Comparison of ENCODE assay signal across 1 cellular context in the genomic region with DNA sequence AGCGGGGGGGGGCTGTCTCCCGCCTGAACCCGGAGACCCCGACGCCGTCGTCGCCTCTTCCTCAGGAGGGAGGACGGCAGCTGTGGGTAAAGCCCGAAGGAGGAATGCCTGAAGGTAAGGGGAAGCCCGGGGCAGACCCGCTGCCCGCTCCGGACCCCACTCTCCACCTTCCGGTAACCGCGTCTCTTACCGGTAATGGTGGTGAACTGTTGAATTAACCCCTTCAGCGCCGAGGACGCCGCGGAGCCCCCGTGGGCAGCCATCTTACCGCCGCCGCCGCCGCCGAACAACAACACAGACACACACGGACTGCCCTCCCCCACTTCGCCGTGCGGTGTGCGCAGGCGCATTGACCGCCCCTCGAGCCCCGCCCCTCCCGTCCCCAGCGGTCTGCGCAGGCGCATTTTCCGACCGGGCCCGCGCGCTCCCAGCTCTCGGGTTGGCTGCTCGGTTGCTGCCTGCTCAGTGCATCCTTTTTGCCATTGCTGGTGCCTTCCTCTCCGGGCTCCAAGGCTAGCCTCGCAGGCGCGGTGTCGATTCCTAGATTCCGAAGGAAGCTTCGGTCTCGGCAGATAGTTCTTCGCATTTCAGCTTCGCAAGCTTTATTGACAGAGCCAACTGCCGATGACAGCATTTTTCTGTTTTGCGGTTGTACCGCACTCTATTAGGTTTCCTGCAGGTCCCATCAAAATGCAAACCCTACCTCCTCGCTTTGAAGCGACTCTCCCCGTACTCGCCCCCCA.
TF ChIP-seq lines count a peak whose summit lies in the region.

A gene with protein sequence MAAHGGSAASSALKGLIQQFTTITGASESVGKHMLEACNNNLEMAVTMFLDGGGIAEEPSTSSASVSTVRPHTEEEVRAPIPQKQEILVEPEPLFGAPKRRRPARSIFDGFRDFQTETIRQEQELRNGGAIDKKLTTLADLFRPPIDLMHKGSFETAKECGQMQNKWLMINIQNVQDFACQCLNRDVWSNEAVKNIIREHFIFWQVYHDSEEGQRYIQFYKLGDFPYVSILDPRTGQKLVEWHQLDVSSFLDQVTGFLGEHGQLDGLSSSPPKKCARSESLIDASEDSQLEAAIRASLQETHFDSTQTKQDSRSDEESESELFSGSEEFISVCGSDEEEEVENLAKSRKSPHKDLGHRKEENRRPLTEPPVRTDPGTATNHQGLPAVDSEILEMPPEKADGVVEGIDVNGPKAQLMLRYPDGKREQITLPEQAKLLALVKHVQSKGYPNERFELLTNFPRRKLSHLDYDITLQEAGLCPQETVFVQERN (minus strand): TSS at position 291 of the 743 bp plus-strand sequence. CDS start 28 bp downstream, at position 263.

TF ChIP-seq in K562, 482 proteins besides CTCF, POLR2A, EP300 and RAD21 (continued from another document and continues in another):
- TF ChIP-seq ZBTB1 (CRISPR knock-in tag; IDR thresholded peaks at IDR 0.05; ENCODE audit: borderline replicate concordance, low read depth) (no peak), NELFE (IDR thresholded peaks at IDR 0.05; ENCODE audit: insufficient read depth, insufficient read length) (no peak), TBP (optimal IDR thresholded peaks at IDR 0.05; ENCODE audit: low read depth, low read length) (peak; percentile 67), ZNF24 (IDR thresholded peaks at IDR 0.05) (peak; percentile 38; the same call in 1 of the 2 replicates), FOXP1 (CRISPR knock-in tag; IDR thresholded peaks at IDR 0.05) (0 out of 2 replicates have a peak, but pooled peaks have one; percentile 21), PML (IDR thresholded peaks at IDR 0.05; ENCODE audit: low read length) (peak; percentile 46; the same call in 1 of the 2 replicates), ZNF143 (CRISPR knock-in tag; IDR thresholded peaks at IDR 0.05) (no peak), HMGN3 (IDR thresholded peaks at IDR 0.05; ENCODE audit: borderline replicate concordance, extremely low read depth, insufficient read length, low read depth, low read length) (peak; percentile 86), CHD1 (IDR thresholded peaks at IDR 0.05; ENCODE audit: low read length) (peak; percentile 95), SIN3B (IDR thresholded peaks at IDR 0.05; ENCODE audit: low read depth) (peak; percentile 30; the same call in 1 of the 2 replicates), TEAD4 (IDR thresholded peaks at IDR 0.05; ENCODE audit: low read length) (peak; percentile 14; the same call in 1 of the 2 replicates), TEAD4 (CRISPR knock-in tag; IDR thresholded peaks at IDR 0.05; ENCODE audit: borderline replicate concordance) (no peak), FOXK2 (conservative IDR thresholded peaks at IDR 0.05 in 1 of 2, IDR thresholded peaks at IDR 0.05 in 1 of 2; ENCODE audit: low read depth in 2 of 2) (peak; percentile 95 to 97), SIRT6 (IDR thresholded peaks at IDR 0.05; ENCODE audit: low read depth, low read length) (no peak), CREB1 (IDR thresholded peaks at IDR 0.05) (peak; percentile 35), CREB1 (CRISPR knock-in tag; IDR thresholded peaks at IDR 0.05) (0 out of 2 replicates have a peak, but pooled peaks have one; percentile 63), ZC3H4 (CRISPR knock-in tag; IDR thresholded peaks at IDR 0.05; ENCODE audit: borderline replicate concordance) (no peak), JUN (IDR thresholded peaks at IDR 0.05; ENCODE audit: borderline replicate concordance, low read depth, low read length) (no peak), JUN (CRISPR knock-in tag; IDR thresholded peaks at IDR 0.05; ENCODE audit: borderline replicate concordance) (0 out of 2 replicates have a peak, but pooled peaks have one; percentile 56), SMAD4 (CRISPR knock-in tag; conservative IDR thresholded peaks at IDR 0.05) (peak; percentile 87), HDAC1 (IDR thresholded peaks at IDR 0.05) (peak in 1 of 2 experiments; percentile 35; a peak in 1 of 4 replicates)
- TF ChIP-seq, protein P1, sequence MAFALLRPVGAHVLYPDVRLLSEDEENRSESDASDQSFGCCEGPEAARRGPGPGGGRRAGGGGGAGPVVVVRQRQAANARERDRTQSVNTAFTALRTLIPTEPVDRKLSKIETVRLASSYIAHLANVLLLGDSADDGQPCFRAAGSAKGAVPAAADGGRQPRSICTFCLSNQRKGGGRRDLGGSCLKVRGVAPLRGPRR (CRISPR knock-in tag; IDR thresholded peaks at IDR 0.05): no peak
- TF ChIP-seq, protein P2, sequence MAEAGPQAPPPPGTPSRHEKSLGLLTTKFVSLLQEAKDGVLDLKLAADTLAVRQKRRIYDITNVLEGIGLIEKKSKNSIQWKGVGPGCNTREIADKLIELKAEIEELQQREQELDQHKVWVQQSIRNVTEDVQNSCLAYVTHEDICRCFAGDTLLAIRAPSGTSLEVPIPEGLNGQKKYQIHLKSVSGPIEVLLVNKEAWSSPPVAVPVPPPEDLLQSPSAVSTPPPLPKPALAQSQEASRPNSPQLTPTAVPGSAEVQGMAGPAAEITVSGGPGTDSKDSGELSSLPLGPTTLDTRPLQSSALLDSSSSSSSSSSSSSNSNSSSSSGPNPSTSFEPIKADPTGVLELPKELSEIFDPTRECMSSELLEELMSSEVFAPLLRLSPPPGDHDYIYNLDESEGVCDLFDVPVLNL (CRISPR knock-in tag; IDR thresholded peaks at IDR 0.05; ENCODE audit: low read depth): no peak
- TF ChIP-seq, protein P3, sequence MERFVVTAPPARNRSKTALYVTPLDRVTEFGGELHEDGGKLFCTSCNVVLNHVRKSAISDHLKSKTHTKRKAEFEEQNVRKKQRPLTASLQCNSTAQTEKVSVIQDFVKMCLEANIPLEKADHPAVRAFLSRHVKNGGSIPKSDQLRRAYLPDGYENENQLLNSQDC (CRISPR knock-in tag; IDR thresholded peaks at IDR 0.05): peak; percentile 98
- TF ChIP-seq, protein P4, sequence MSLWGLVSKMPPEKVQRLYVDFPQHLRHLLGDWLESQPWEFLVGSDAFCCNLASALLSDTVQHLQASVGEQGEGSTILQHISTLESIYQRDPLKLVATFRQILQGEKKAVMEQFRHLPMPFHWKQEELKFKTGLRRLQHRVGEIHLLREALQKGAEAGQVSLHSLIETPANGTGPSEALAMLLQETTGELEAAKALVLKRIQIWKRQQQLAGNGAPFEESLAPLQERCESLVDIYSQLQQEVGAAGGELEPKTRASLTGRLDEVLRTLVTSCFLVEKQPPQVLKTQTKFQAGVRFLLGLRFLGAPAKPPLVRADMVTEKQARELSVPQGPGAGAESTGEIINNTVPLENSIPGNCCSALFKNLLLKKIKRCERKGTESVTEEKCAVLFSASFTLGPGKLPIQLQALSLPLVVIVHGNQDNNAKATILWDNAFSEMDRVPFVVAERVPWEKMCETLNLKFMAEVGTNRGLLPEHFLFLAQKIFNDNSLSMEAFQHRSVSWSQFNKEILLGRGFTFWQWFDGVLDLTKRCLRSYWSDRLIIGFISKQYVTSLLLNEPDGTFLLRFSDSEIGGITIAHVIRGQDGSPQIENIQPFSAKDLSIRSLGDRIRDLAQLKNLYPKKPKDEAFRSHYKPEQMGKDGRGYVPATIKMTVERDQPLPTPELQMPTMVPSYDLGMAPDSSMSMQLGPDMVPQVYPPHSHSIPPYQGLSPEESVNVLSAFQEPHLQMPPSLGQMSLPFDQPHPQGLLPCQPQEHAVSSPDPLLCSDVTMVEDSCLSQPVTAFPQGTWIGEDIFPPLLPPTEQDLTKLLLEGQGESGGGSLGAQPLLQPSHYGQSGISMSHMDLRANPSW (CRISPR knock-in tag; IDR thresholded peaks at IDR 0.05): no peak
- TF ChIP-seq, protein P5, sequence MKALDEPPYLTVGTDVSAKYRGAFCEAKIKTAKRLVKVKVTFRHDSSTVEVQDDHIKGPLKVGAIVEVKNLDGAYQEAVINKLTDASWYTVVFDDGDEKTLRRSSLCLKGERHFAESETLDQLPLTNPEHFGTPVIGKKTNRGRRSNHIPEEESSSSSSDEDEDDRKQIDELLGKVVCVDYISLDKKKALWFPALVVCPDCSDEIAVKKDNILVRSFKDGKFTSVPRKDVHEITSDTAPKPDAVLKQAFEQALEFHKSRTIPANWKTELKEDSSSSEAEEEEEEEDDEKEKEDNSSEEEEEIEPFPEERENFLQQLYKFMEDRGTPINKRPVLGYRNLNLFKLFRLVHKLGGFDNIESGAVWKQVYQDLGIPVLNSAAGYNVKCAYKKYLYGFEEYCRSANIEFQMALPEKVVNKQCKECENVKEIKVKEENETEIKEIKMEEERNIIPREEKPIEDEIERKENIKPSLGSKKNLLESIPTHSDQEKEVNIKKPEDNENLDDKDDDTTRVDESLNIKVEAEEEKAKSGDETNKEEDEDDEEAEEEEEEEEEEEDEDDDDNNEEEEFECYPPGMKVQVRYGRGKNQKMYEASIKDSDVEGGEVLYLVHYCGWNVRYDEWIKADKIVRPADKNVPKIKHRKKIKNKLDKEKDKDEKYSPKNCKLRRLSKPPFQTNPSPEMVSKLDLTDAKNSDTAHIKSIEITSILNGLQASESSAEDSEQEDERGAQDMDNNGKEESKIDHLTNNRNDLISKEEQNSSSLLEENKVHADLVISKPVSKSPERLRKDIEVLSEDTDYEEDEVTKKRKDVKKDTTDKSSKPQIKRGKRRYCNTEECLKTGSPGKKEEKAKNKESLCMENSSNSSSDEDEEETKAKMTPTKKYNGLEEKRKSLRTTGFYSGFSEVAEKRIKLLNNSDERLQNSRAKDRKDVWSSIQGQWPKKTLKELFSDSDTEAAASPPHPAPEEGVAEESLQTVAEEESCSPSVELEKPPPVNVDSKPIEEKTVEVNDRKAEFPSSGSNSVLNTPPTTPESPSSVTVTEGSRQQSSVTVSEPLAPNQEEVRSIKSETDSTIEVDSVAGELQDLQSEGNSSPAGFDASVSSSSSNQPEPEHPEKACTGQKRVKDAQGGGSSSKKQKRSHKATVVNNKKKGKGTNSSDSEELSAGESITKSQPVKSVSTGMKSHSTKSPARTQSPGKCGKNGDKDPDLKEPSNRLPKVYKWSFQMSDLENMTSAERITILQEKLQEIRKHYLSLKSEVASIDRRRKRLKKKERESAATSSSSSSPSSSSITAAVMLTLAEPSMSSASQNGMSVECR (CRISPR knock-in tag; IDR thresholded peaks at IDR 0.05): peak; percentile 89; the same call in 1 of the 2 replicates
- TF ChIP-seq, protein P6, sequence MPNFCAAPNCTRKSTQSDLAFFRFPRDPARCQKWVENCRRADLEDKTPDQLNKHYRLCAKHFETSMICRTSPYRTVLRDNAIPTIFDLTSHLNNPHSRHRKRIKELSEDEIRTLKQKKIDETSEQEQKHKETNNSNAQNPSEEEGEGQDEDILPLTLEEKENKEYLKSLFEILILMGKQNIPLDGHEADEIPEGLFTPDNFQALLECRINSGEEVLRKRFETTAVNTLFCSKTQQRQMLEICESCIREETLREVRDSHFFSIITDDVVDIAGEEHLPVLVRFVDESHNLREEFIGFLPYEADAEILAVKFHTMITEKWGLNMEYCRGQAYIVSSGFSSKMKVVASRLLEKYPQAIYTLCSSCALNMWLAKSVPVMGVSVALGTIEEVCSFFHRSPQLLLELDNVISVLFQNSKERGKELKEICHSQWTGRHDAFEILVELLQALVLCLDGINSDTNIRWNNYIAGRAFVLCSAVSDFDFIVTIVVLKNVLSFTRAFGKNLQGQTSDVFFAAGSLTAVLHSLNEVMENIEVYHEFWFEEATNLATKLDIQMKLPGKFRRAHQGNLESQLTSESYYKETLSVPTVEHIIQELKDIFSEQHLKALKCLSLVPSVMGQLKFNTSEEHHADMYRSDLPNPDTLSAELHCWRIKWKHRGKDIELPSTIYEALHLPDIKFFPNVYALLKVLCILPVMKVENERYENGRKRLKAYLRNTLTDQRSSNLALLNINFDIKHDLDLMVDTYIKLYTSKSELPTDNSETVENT (CRISPR knock-in tag; IDR thresholded peaks at IDR 0.05): 0 out of 2 replicates have a peak, but pooled peaks have one; percentile 9
- TF ChIP-seq, protein P7, sequence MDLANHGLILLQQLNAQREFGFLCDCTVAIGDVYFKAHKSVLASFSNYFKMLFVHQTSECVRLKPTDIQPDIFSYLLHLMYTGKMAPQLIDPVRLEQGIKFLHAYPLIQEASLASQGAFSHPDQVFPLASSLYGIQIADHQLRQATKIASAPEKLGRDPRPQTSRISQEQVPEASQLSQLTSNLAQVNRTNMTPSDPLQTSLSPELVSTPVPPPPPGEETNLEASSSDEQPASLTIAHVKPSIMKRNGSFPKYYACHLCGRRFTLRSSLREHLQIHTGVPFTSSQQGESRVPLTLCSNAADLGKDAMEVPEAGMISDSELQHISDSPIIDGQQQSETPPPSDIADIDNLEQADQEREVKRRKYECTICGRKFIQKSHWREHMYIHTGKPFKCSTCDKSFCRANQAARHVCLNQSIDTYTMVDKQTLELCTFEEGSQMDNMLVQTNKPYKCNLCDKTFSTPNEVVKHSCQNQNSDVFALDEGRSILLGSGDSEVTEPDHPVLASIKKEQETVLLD (IDR thresholded peaks at IDR 0.05): peak; percentile 88
- TF ChIP-seq, protein P8, sequence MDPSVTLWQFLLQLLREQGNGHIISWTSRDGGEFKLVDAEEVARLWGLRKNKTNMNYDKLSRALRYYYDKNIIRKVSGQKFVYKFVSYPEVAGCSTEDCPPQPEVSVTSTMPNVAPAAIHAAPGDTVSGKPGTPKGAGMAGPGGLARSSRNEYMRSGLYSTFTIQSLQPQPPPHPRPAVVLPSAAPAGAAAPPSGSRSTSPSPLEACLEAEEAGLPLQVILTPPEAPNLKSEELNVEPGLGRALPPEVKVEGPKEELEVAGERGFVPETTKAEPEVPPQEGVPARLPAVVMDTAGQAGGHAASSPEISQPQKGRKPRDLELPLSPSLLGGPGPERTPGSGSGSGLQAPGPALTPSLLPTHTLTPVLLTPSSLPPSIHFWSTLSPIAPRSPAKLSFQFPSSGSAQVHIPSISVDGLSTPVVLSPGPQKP (CRISPR knock-in tag; IDR thresholded peaks at IDR 0.05): no peak
- TF ChIP-seq, protein P9, sequence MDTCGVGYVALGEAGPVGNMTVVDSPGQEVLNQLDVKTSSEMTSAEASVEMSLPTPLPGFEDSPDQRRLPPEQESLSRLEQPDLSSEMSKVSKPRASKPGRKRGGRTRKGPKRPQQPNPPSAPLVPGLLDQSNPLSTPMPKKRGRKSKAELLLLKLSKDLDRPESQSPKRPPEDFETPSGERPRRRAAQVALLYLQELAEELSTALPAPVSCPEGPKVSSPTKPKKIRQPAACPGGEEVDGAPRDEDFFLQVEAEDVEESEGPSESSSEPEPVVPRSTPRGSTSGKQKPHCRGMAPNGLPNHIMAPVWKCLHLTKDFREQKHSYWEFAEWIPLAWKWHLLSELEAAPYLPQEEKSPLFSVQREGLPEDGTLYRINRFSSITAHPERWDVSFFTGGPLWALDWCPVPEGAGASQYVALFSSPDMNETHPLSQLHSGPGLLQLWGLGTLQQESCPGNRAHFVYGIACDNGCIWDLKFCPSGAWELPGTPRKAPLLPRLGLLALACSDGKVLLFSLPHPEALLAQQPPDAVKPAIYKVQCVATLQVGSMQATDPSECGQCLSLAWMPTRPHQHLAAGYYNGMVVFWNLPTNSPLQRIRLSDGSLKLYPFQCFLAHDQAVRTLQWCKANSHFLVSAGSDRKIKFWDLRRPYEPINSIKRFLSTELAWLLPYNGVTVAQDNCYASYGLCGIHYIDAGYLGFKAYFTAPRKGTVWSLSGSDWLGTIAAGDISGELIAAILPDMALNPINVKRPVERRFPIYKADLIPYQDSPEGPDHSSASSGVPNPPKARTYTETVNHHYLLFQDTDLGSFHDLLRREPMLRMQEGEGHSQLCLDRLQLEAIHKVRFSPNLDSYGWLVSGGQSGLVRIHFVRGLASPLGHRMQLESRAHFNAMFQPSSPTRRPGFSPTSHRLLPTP (IDR thresholded peaks at IDR 0.05; ENCODE audit: borderline replicate concordance, extremely low read depth, insufficient read length): no peak
